ENCODE assay signal across 9 cellular contexts in genomic region chr19:55644191-55644833, GRCh38. TPM values are rescaled to one million over a fixed set of nuclear protein-coding genes. Genes with fewer than 3 reads are reported as not detected.
A peak's percentile ranks its signal among the peaks of the same experiment; 100 is the strongest.
DNase-seq lines count a peak whose midpoint lies in the region; ATAC-seq, FAIRE-seq and TF ChIP-seq lines count a peak whose summit lies in the region.
"Had no signal": no experiment of that assay in that cellular context is flagged by ENCODE, and none has a peak within 500 bp of the region (broad histone marks: within the 10 kb centered on the region; RNA-seq: fewer than 3 reads in every experiment).

No MANE protein-coding gene starts in this region.

- H3K4me1 Mint-ChIP-seq in progenitor cell of endocrine pancreas (ENCODE audit: low read depth), result peaks cover 32% of the 10 kb centered on the region

- H3K9me3 Mint-ChIP-seq in progenitor cell of endocrine pancreas (ENCODE audit: low read depth), result no peaks in the 10 kb centered on the region

- H3K36me3 Mint-ChIP-seq in progenitor cell of endocrine pancreas (ENCODE audit: insufficient read depth), result peaks cover 3% of the 10 kb centered on the region

- H3K27ac Mint-ChIP-seq in progenitor cell of endocrine pancreas, result peak overlapping the region; percentile 96

- H3K4me1 ChIP-seq in ES-I3 (ENCODE audit: insufficient read depth, low read length), result no peaks in the 10 kb centered on the region; the same call in 1 of the 2 replicates

- no peak for ATAC-seq in GM19023 (IDR thresholded peaks at IDR 0.05; ENCODE audit: unreplicated experiment)
- ATAC-seq in GM21381 (IDR thresholded peaks at IDR 0.05; ENCODE audit: unreplicated experiment), result no peak

- H3K9ac ChIP-seq in ES-I3 (ENCODE audit: low read depth, low read length) (peak overlapping the region; percentile 65), SK-N-MC (ENCODE audit: insufficient read length) (peak overlapping the region; percentile 94)

- peak overlapping the region; percentile 85 for H3K4me3 Mint-ChIP-seq in progenitor cell of endocrine pancreas (ENCODE audit: low read depth)

- no peak for TF ChIP-seq POLR2A in GM12891 (IDR thresholded peaks at IDR 0.05; ENCODE audit: low read depth, low read length)

- H3K4me3 ChIP-seq in SK-N-MC (peak overlapping the region; percentile 92), fibroblast of mammary gland (ENCODE audit: control insufficient read depth, low read depth, low read length) (peak overlapping the region; percentile 77)

- no peaks in the 10 kb centered on the region for H3K27me3 Mint-ChIP-seq in progenitor cell of endocrine pancreas

- no peaks in the 10 kb centered on the region for H3K9me3 ChIP-seq in ES-I3 (ENCODE audit: control insufficient read depth, insufficient read depth, low read length)
- no peaks in the 10 kb centered on the region for H3K9me3 ChIP-seq in SK-N-MC (ENCODE audit: low read depth, low read length)

- H3K36me3 ChIP-seq in ES-I3 (ENCODE audit: insufficient read depth, low read length) (peaks cover 9% of the 10 kb centered on the region), SK-N-MC (ENCODE audit: insufficient read depth, low read length) (peaks cover 19% of the 10 kb centered on the region)

- TF ChIP-seq CTCF in fibroblast of mammary gland (conservative IDR thresholded peaks at IDR 0.05; ENCODE audit: control insufficient read depth, insufficient read depth, low read depth, low read length), result no peak
- TF ChIP-seq CTCF in progenitor cell of endocrine pancreas (IDR thresholded peaks at IDR 0.05; ENCODE audit: unreplicated experiment), result no peak

- no peak overlapping the region for H3K27ac ChIP-seq in SK-N-MC

- no peak for FAIRE-seq in GM12891 (lab: Jason Lieb, UNC)
- FAIRE-seq: TTC549 had no signal

- DNase-seq in SK-N-MC (ENCODE audit: low read depth, low spot score) (no peak), fibroblast of mammary gland (ENCODE audit: low read depth) (no peak), progenitor cell of endocrine pancreas (ENCODE audit: low spot score, unreplicated experiment) (no peak), GM12891 (ENCODE audit: insufficient read length, low spot score) (no peak), HCEC 1CT (no peak)

TF ChIP-seq in GM12891, 5 proteins besides CTCF, POLR2A, EP300 and RAD21:
- TF ChIP-seq PAX5 (IDR thresholded peaks at IDR 0.05; ENCODE audit: insufficient read depth, low read length, severe bottlenecking) (no peak), TAF1 (IDR thresholded peaks at IDR 0.05; ENCODE audit: low read depth, low read length) (no peak), POLR2AphosphoS5 (IDR thresholded peaks at IDR 0.05; ENCODE audit: low read depth, low read length) (no peak), SPI1 (IDR thresholded peaks at IDR 0.05; ENCODE audit: low read depth, low read length) (no peak), POU2F2 (IDR thresholded peaks at IDR 0.05; ENCODE audit: low read depth, low read length) (no peak)

RNA-seq across cellular contexts. Expression of gene ZNF581, which starts 0.9 kb away (rescaled TPM):
- 38.8 and 40.1 TPM in 2 replicates for total RNA-seq in progenitor cell of endocrine pancreas
- 47.3 TPM for polyA plus RNA-seq in GM12891 (2012; ENCODE audit: low read depth, missing spikeins)

RNA-seq across cellular contexts. Expression of gene ZNF580, which starts 3.5 kb away (rescaled TPM):
- 45.9 and 46.2 TPM in 2 replicates for total RNA-seq in progenitor cell of endocrine pancreas
- polyA plus RNA-seq in GM12891 (2012; ENCODE audit: low read depth, missing spikeins), result 23.7 TPM

RNA-seq across cellular contexts. Expression of gene CCDC106, which starts 3.7 kb away (rescaled TPM):
- 23.0 and 23.9 TPM in 2 replicates for total RNA-seq in progenitor cell of endocrine pancreas
- 29.7 TPM for polyA plus RNA-seq in GM12891 (2012; ENCODE audit: low read depth, missing spikeins)

RNA-seq across cellular contexts. Expression of gene U2AF2, which starts 10.5 kb away (rescaled TPM):
- total RNA-seq in progenitor cell of endocrine pancreas, result 275 and 281 TPM in 2 replicates
- polyA plus RNA-seq in GM12891 (2012; ENCODE audit: low read depth, missing spikeins), result 150 TPM

RNA-seq across cellular contexts. Expression of gene ZNF784, which starts 19.9 kb away (rescaled TPM):
- 14.6 and 15.3 TPM in 2 replicates for total RNA-seq in progenitor cell of endocrine pancreas
- polyA plus RNA-seq in GM12891 (2012; ENCODE audit: low read depth, missing spikeins), result 3.3 TPM
